34 cellular contexts compared by ENCODE assay signal in the genomic region with DNA sequence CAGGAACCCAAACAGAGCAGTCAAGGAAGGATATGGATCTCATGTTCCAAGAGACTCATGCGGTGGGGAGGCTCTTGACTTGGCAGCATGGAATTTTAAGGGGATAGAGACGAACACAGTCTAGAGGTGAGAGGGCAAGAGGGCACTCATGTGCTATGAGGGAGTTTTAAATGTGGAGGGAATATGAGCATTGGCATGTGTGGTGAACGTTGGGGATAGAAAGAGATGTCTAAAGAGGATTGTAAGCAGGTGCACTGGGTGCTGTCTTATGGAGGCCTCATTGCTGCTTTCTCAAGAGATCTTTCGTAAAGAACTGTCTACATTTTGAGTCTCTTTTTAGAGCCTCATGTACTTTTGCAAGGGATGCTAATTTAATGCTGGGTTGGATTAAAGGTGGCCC.
"Had no signal": no experiment of that assay in that cellular context is flagged by ENCODE, and none has a peak within 500 bp of the region (broad histone marks: within the 10 kb centered on the region; RNA-seq: fewer than 3 reads in every experiment).

No MANE protein-coding gene starts in this region.

- H3K9me3 ChIP-seq: MG63 had no signal

- DNase-seq: Karpas-422, Kasumi-1, MG63, MM.1S, MV-4-11, NCI-H1048, NCI-H1092, NCI-H1092 treated with DMSO at 0.1 percent for 48 hours, NCI-H1105, NCI-H1105 treated with DMSO at 0.1 percent for 48 hours, NCI-H1417, NCI-H1417 treated with DMSO at 0.1 percent for 48 hours, NCI-H1436, NCI-H1436 treated with DMSO at 0.1 percent for 48 hours, NCI-H146, NCI-H1694, NCI-H1694 treated with DMSO at 0.1 percent for 48 hours, NCI-H187, NCI-H187 treated with DMSO at 0.1 percent for 48 hours, NCI-H1930, NCI-H2029, NCI-H2029 treated with DMSO at 0.1 percent for 48 hours, NCI-H2081, NCI-H2081 treated with DMSO at 0.1 percent for 48 hours, NCI-H2107, NCI-H2171, NCI-H2171 treated with DMSO at 0.1 percent for 48 hours, NCI-H2227 treated with DMSO at 0.1 percent for 48 hours, NCI-H226, NCI-H345, NCI-H446, NCI-H446 treated with DMSO at 0.1 percent for 48 hours, NCI-H510A, NCI-H510A treated with DMSO at 0.1 percent for 48 hours had no signal

- H3K27me3 ChIP-seq: MG63 had no signal

- H3K36me3 ChIP-seq: MG63 had no signal

- H3K4me3 ChIP-seq: MG63 had no signal
